Comparison of ENCODE assay signal across 12 cellular contexts in the genomic region with DNA sequence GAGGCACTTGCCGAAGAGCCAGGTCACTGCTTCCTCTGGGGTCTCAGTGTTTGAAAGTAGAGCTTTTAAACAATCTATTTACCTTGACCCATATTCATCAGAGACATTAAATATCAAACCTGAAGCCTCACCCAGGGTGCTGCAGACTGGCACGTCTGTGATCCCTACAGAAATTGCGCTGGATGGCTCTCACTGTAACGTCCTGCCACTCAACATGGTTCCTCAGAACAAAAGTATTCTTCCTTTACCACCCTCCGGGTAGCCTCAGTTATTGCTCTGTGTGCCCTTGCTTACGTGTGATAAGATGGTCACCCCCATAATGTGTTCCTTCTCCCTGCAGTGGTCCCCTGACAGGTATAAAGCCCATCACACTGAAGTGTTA.
DNase-seq lines count a peak whose midpoint lies in the region; ATAC-seq and TF ChIP-seq lines count a peak whose summit lies in the region.
"Had no signal": no experiment of that assay in that cellular context is flagged by ENCODE, and none has a peak within 500 bp of the region (broad histone marks: within the 10 kb centered on the region; RNA-seq: fewer than 3 reads in every experiment).

No MANE protein-coding gene starts in this region.

- no peak overlapping the region for H3K9ac ChIP-seq in smooth muscle cell (ENCODE audit: low read depth)

- H4K20me1 ChIP-seq in smooth muscle cell (ENCODE audit: low read depth): no peaks in the 10 kb centered on the region

- ATAC-seq in GM19397 (IDR thresholded peaks at IDR 0.05; ENCODE audit: unreplicated experiment): peak; percentile 24
- peak; percentile 15 for ATAC-seq in HG03354 (IDR thresholded peaks at IDR 0.05; ENCODE audit: poor library complexity, severe bottlenecking, unreplicated experiment)
- ATAC-seq in GM19328 (IDR thresholded peaks at IDR 0.05; ENCODE audit: unreplicated experiment): no peak
- ATAC-seq: HepG2 had no signal

- TF ChIP-seq CTCF in dorsolateral prefrontal cortex (IDR thresholded peaks at IDR 0.05 in 54 of 56, conservative IDR thresholded peaks at IDR 0.05 in 2 of 56; ENCODE audit: low read depth in 1 of 56, partially characterized antibody in 56 of 56) (no peak), smooth muscle cell (IDR thresholded peaks at IDR 0.05; ENCODE audit: borderline replicate concordance, insufficient read depth, poor library complexity, severe bottlenecking) (no peak)

- no peaks in the 10 kb centered on the region for H3K36me3 ChIP-seq in smooth muscle cell (ENCODE audit: low read depth)

- H3K27ac ChIP-seq in dorsolateral prefrontal cortex (peak overlapping the region in 43 of 59 donors; percentile 7 to 74 (median 43)), smooth muscle cell (ENCODE audit: low read depth) (peak overlapping the region; percentile 84)

- H3K4me1 ChIP-seq in smooth muscle cell (ENCODE audit: low read depth): peaks cover 4% of the 10 kb centered on the region

- no peak overlapping the region for H2AFZ ChIP-seq in smooth muscle cell (ENCODE audit: low read depth)

- no peaks in the 10 kb centered on the region for H3K9me3 ChIP-seq in smooth muscle cell (replicated peaks; ENCODE audit: low read depth)

- no peak overlapping the region for H3K4me2 ChIP-seq in smooth muscle cell

- H3K4me3 ChIP-seq in dorsolateral prefrontal cortex (no peak overlapping the region), smooth muscle cell (no peak overlapping the region)

- DNase-seq in dorsolateral prefrontal cortex (no peak), smooth muscle cell (lab: John Stamatoyannopoulos, UW; ENCODE audit: unreplicated experiment) (no peak), SHP77 treated with DMSO at 0.1 percent for 48 hours (lab: John Stamatoyannopoulos, UW) (no peak), NCI-H2196 (lab: John Stamatoyannopoulos, UW; ENCODE audit: unreplicated experiment) (no peak)
- DNase-seq: CD8-positive, alpha-beta memory T cell; cerebellar nuclear complex; NCI-H1436 treated with DMSO at 0.1 percent for 48 hours; stimulated activated CD4-positive, alpha-beta T cell treated with anti-CD3 and anti-CD28 coated beads, Interleukin-4, amount 100 ng/mL, for 4 hours had no signal

- H3F3A ChIP-seq in smooth muscle cell (ENCODE audit: low read depth): peaks cover 4% of the 10 kb centered on the region

- H3K79me2 ChIP-seq in smooth muscle cell (ENCODE audit: low read depth): no peaks in the 10 kb centered on the region

- 96% methylated on average over 6 of the region's 6 CpGs for WGBS in smooth muscle cell (ENCODE audit: low lambda C conversion rate)

- intact Hi-C loops in dorsolateral prefrontal cortex (cut with DNase I): no loop called here

- H3K27me3 ChIP-seq in dorsolateral prefrontal cortex (no peaks in the 10 kb centered on the region), smooth muscle cell (ENCODE audit: low read depth) (no peaks in the 10 kb centered on the region)
